Comparison of ENCODE assay signal across 21 cellular contexts in the genomic region with DNA sequence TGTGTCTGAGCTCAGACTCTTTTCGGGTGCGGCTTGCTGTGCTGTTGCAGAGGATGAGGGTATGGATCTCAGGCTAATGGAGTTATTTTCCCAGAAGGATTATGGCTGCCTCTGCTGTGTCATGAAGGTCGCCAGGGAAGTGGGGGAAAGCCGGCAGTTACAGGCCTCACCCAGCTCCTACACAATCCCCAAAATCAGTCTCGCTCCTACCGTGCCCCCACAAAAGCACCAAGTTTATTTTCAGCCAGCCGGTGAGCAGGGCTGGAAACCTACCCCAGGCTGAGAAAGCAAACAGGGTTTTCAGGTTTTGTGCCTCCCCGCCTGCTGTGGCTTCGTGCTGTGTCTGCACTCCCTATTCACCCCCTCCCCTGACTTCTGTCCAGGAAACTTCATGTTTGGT.
"Had no signal": no experiment of that assay in that cellular context is flagged by ENCODE, and none has a peak within 500 bp of the region (broad histone marks: within the 10 kb centered on the region; RNA-seq: fewer than 3 reads in every experiment).

No MANE protein-coding gene starts in this region.

- H3K27ac Mint-ChIP-seq: IgD-negative memory B cell had no signal

- H3K4me3 Mint-ChIP-seq: IgD-negative memory B cell had no signal

- H3K4me1 ChIP-seq: SJSA1 had no signal

- ATAC-seq: K562 had no signal

- H3K9me3 ChIP-seq: SJSA1 had no signal

- H3K9ac ChIP-seq: KMS-11 had no signal

- H3K27ac ChIP-seq: HL-60, KMS-11, SJSA1, SK-N-MC had no signal

- DNase-seq: Kasumi-1, MM.1S, NCI-H1092 treated with DMSO at 0.1 percent for 48 hours, NCI-H1436, NCI-H187, NCI-H2029, NCI-H2081 treated with DMSO at 0.1 percent for 48 hours, NCI-H2171, NCI-H446 treated with DMSO at 0.1 percent for 48 hours, NCI-H524, NCI-H526 treated with DMSO at 0.1 percent for 48 hours, NCI-H748 treated with DMSO at 0.1 percent for 48 hours, Right ventricle myocardium superior, RPMI8226, SIG-M5 had no signal

- H3K27me3 ChIP-seq: SJSA1 had no signal

- H3K4me1 Mint-ChIP-seq: IgD-negative memory B cell had no signal

- H3K27me3 Mint-ChIP-seq: IgD-negative memory B cell had no signal

- H3K36me3 ChIP-seq: SJSA1 had no signal

- H3K4me3 ChIP-seq: K562, SJSA1, SK-N-MC had no signal

- H3K4me2 ChIP-seq: KMS-11 had no signal
